In the genomic region with DNA sequence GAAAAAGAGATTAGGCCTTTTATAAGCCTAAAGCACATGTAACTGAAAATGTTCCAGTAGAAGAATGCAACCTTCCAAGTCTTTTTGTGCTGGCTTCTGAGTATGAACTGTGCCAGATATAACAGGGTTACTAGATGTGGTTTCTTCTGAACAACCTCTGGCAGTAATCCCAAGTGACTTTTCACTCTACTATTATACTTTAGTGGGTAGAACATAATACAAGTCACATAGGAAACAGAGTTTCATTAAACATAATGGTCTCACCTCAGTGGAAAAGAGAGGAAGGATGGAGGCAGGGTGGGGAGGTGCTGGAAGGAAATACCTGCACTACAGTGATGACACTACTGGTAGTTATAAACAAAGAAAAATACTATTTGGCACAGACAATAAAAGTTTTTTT, we compare ENCODE assay signal across 20 cellular contexts.
DNase-seq lines count a peak whose midpoint lies in the region; ATAC-seq and TF ChIP-seq lines count a peak whose summit lies in the region.
"Had no signal": no experiment of that assay in that cellular context is flagged by ENCODE, and none has a peak within 500 bp of the region (broad histone marks: within the 10 kb centered on the region; RNA-seq: fewer than 3 reads in every experiment).

No MANE protein-coding gene starts in this region.

- H3K79me2 ChIP-seq in parathyroid adenoma, result peaks cover 10% of the 10 kb centered on the region

- ATAC-seq in T-cell (replicated peaks in 1 of 4), result no peak
- ATAC-seq: activated CD8-positive, alpha-beta memory T cell treated with anti-CD3 and anti-CD28 coated beads, Interleukin-2, amount 10 ng/mL, durations not matched to agents 7 days and 5 days had no signal

- DNase-seq in EH (ENCODE audit: low read depth) (peak; percentile 77), T-cell (no peak), fibroblast of mammary gland (ENCODE audit: low read depth) (peak; percentile 66), GM20000 (ENCODE audit: low spot score) (no peak), OCI-M1 (lab: John Stamatoyannopoulos, UW) (no peak), HT-29 (ENCODE audit: low spot score) (no peak)
- DNase-seq: activated CD4-positive, CD25-positive, alpha-beta regulatory T cell; activated CD8-positive, alpha-beta memory T cell treated with anti-CD3 and anti-CD28 coated beads, Interleukin-2, amount 10 ng/mL, durations not matched to agents 7 days and 5 days; caudate nucleus; H7; kidney; NCI-H187; NCI-H524; PC-9; stimulated activated CD4-positive, alpha-beta T cell treated with anti-CD3 and anti-CD28 coated beads, Interleukin-12 subunit alpha, Interleukin-12 subunit beta, amount 100 ng/mL, for 4 hours; uterus had no signal

- no peaks in the 10 kb centered on the region for H3K9me3 ChIP-seq in parathyroid adenoma (ENCODE audit: control insufficient read depth, low read length)
- H3K9me3 ChIP-seq: uterus had no signal

- H3K36me3 ChIP-seq in parathyroid adenoma (ENCODE audit: control insufficient read depth, insufficient read depth, low read length), result no peaks in the 10 kb centered on the region
- H3K36me3 ChIP-seq: uterus had no signal

- H3K27ac ChIP-seq in parathyroid adenoma, result peak overlapping the region; percentile 80
- H3K27ac ChIP-seq: KMS-11, PC-9, uterus had no signal

- no peaks in the 10 kb centered on the region for H3K27me3 Mint-ChIP-seq in T-cell
- H3K27me3 Mint-ChIP-seq: activated CD8-positive, alpha-beta memory T cell treated with anti-CD3 and anti-CD28 coated beads, Interleukin-2, amount 10 ng/mL, durations not matched to agents 7 days and 5 days; CD4-positive, alpha-beta T cell; stimulated activated naive CD8-positive, alpha-beta T cell treated with anti-CD3 and anti-CD28 coated beads, Interleukin-15, Interleukin-2, amounts not matched to agents 100 ng/mL and 50 ng/mL, for 24 hours had no signal

- peaks cover 30% of the 10 kb centered on the region for H3K4me1 ChIP-seq in parathyroid adenoma
- H3K4me1 ChIP-seq: uterus had no signal

- no peak overlapping the region for H3K4me3 ChIP-seq in fibroblast of mammary gland (ENCODE audit: control insufficient read depth, low read depth, low read length)
- no peak overlapping the region for H3K4me3 ChIP-seq in parathyroid adenoma (ENCODE audit: low read depth, low read length)
- H3K4me3 ChIP-seq: PC-9, uterus had no signal

- H3K4me2 ChIP-seq in parathyroid adenoma (ENCODE audit: low read length), result no peak overlapping the region
- H3K4me2 ChIP-seq: KMS-11, PC-9 had no signal

- H3K27me3 ChIP-seq in parathyroid adenoma (ENCODE audit: control insufficient read depth, insufficient read depth, low read length), result no peaks in the 10 kb centered on the region
- H3K27me3 ChIP-seq: uterus had no signal

- H3K27ac Mint-ChIP-seq in T-cell, result peak overlapping the region; percentile 14 to 29
- H3K27ac Mint-ChIP-seq: activated CD8-positive, alpha-beta memory T cell treated with anti-CD3 and anti-CD28 coated beads, Interleukin-2, amount 10 ng/mL, durations not matched to agents 7 days and 5 days; stimulated activated naive CD8-positive, alpha-beta T cell treated with anti-CD3 and anti-CD28 coated beads, Interleukin-15, Interleukin-2, amounts not matched to agents 100 ng/mL and 50 ng/mL, for 24 hours had no signal

- POLR2A ChIA-PET in T-cell (lab: Charles Lee), result interaction anchor here in 1 of 2 donors (0.6 kb wide), 1 partner anchor 41 kb away, joined by 3 read pairs; no protein-coding TSS in a partner anchor

- CTCF ChIA-PET in T-cell (lab: Charles Lee), result interaction anchor here (0.5 to 0.6 kb wide), 2 partner anchors 501 to 1415 kb away, joined by 3 to 5 read pairs; no protein-coding TSS in a partner anchor

- H3K36me3 Mint-ChIP-seq in T-cell, result peaks cover 9% of the 10 kb centered on the region
- H3K36me3 Mint-ChIP-seq: activated CD8-positive, alpha-beta memory T cell treated with anti-CD3 and anti-CD28 coated beads, Interleukin-2, amount 10 ng/mL, durations not matched to agents 7 days and 5 days had no signal

- H2AFZ ChIP-seq in parathyroid adenoma, result no peak overlapping the region
- H2AFZ ChIP-seq: PC-9 had no signal

- no peaks in the 10 kb centered on the region for H3K9me3 Mint-ChIP-seq in T-cell
- H3K9me3 Mint-ChIP-seq: CD4-positive, alpha-beta T cell; stimulated activated naive CD8-positive, alpha-beta T cell treated with anti-CD3 and anti-CD28 coated beads, Interleukin-15, Interleukin-2, amounts not matched to agents 100 ng/mL and 50 ng/mL, for 24 hours had no signal

- TF ChIP-seq CTCF in fibroblast of mammary gland (conservative IDR thresholded peaks at IDR 0.05; ENCODE audit: control insufficient read depth, insufficient read depth, low read depth, low read length), result no peak
- no peak for TF ChIP-seq CTCF in parathyroid adenoma (IDR thresholded peaks at IDR 0.05)
- no peak for TF ChIP-seq CTCF in GM20000 (IDR thresholded peaks at IDR 0.05; ENCODE audit: extremely low read depth, missing control alignments)

- H3K4me1 Mint-ChIP-seq in T-cell, result peaks cover 29 to 34% (median 33%) of the 10 kb centered on the region in 3 donors

- H3K4me3 Mint-ChIP-seq in T-cell, result no peak overlapping the region
- H3K4me3 Mint-ChIP-seq: activated CD8-positive, alpha-beta memory T cell treated with anti-CD3 and anti-CD28 coated beads, Interleukin-2, amount 10 ng/mL, durations not matched to agents 7 days and 5 days; CD4-positive, alpha-beta T cell; stimulated activated naive CD8-positive, alpha-beta T cell treated with anti-CD3 and anti-CD28 coated beads, Interleukin-15, Interleukin-2, amounts not matched to agents 100 ng/mL and 50 ng/mL, for 24 hours had no signal

- H3K9ac ChIP-seq in parathyroid adenoma, result no peak overlapping the region
- H3K9ac ChIP-seq: KMS-11 had no signal

Comparison
In these comparisons a context has a peak if more than half of its experiments do, and no peak if none do; other contexts are left out.
1. DNase-seq: peak in EH (single experiment) and fibroblast of mammary gland (single experiment); none in T-cell (0 of 34), GM20000 (single experiment), OCI-M1 (single experiment) and HT-29 (single experiment).